ENCODE assay signal across 2 cellular contexts in the genomic region with DNA sequence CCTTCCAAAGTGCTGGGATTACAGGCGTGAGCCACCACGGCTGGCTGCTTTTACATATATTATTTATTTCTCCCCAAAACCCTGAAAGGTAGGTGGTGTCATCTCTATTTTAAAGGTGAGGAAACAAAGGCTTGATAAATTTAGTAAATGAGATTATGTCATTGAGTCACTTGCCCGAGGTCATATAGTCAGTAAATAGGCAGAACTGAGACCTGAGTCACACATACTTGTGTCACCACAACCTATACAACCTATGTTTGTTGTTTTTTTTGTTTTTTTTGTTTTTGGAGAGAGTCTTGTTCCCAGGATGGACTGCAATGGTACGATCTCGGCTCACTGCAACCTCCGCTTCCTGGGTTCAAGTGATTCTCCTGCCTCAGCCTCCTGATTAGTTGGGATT.
TF ChIP-seq lines count a peak whose summit lies in the region.

No MANE protein-coding gene starts in this region.

TF ChIP-seq in IMR-90, 13 proteins besides CTCF, POLR2A, EP300 and RAD21:
- TF ChIP-seq FOS (IDR thresholded peaks at IDR 0.05; ENCODE audit: low read depth, low read length) (no peak), NFE2L2 (IDR thresholded peaks at IDR 0.05; ENCODE audit: low read depth, low read length) (no peak), BHLHE40 (IDR thresholded peaks at IDR 0.05; ENCODE audit: low read depth, low read length) (no peak), SMC3 (IDR thresholded peaks at IDR 0.05; ENCODE audit: low read depth, low read length) (no peak), CEBPB (IDR thresholded peaks at IDR 0.05; ENCODE audit: low read depth, low read length) (no peak), RFX5 (IDR thresholded peaks at IDR 0.05; ENCODE audit: low read depth, low read length) (no peak), MAFK (IDR thresholded peaks at IDR 0.05; ENCODE audit: low read depth, low read length) (no peak), CHD1 (IDR thresholded peaks at IDR 0.05; ENCODE audit: low read depth, low read length) (no peak), RCOR1 (IDR thresholded peaks at IDR 0.05; ENCODE audit: insufficient replicate concordance, low read length) (no peak), MAZ (IDR thresholded peaks at IDR 0.05; ENCODE audit: borderline replicate concordance, low read depth, low read length) (no peak), MXI1 (IDR thresholded peaks at IDR 0.05; ENCODE audit: borderline replicate concordance, low read depth, low read length) (no peak)
- TF ChIP-seq, protein P1, sequence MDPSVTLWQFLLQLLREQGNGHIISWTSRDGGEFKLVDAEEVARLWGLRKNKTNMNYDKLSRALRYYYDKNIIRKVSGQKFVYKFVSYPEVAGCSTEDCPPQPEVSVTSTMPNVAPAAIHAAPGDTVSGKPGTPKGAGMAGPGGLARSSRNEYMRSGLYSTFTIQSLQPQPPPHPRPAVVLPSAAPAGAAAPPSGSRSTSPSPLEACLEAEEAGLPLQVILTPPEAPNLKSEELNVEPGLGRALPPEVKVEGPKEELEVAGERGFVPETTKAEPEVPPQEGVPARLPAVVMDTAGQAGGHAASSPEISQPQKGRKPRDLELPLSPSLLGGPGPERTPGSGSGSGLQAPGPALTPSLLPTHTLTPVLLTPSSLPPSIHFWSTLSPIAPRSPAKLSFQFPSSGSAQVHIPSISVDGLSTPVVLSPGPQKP (IDR thresholded peaks at IDR 0.05; ENCODE audit: borderline replicate concordance, low read depth, low read length) = no peak
- TF ChIP-seq, protein P2, sequence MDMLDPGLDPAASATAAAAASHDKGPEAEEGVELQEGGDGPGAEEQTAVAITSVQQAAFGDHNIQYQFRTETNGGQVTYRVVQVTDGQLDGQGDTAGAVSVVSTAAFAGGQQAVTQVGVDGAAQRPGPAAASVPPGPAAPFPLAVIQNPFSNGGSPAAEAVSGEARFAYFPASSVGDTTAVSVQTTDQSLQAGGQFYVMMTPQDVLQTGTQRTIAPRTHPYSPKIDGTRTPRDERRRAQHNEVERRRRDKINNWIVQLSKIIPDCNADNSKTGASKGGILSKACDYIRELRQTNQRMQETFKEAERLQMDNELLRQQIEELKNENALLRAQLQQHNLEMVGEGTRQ (IDR thresholded peaks at IDR 0.05; ENCODE audit: low read depth, low read length) = no peak
TF ChIP-seq in IMR-90: peak in this region for 0.

TF ChIP-seq in SK-N-SH treated with all-trans-retinoic acid at 6 μM for 48 hours, 23 proteins besides CTCF, POLR2A, EP300 and RAD21:
- TF ChIP-seq BACH2 (CRISPR knock-in tag; IDR thresholded peaks at IDR 0.05; ENCODE audit: borderline replicate concordance) (no peak), TCF4 (CRISPR knock-in tag; IDR thresholded peaks at IDR 0.05; ENCODE audit: borderline replicate concordance) (no peak), ZFP3 (CRISPR knock-in tag; IDR thresholded peaks at IDR 0.05) (no peak), GLIS3 (CRISPR knock-in tag; IDR thresholded peaks at IDR 0.05) (no peak), SNAI2 (CRISPR knock-in tag; IDR thresholded peaks at IDR 0.05) (no peak), OSR1 (CRISPR knock-in tag; IDR thresholded peaks at IDR 0.05) (no peak), ZNF565 (CRISPR knock-in tag; conservative IDR thresholded peaks at IDR 0.05; ENCODE audit: low read depth) (no peak), ZFP30 (CRISPR knock-in tag; IDR thresholded peaks at IDR 0.05) (no peak), ISL1 (CRISPR knock-in tag; IDR thresholded peaks at IDR 0.05) (no peak), ZNF70 (CRISPR knock-in tag; IDR thresholded peaks at IDR 0.05) (no peak), ZC3H10 (CRISPR knock-in tag; IDR thresholded peaks at IDR 0.05) (no peak)
- TF ChIP-seq, protein P3, sequence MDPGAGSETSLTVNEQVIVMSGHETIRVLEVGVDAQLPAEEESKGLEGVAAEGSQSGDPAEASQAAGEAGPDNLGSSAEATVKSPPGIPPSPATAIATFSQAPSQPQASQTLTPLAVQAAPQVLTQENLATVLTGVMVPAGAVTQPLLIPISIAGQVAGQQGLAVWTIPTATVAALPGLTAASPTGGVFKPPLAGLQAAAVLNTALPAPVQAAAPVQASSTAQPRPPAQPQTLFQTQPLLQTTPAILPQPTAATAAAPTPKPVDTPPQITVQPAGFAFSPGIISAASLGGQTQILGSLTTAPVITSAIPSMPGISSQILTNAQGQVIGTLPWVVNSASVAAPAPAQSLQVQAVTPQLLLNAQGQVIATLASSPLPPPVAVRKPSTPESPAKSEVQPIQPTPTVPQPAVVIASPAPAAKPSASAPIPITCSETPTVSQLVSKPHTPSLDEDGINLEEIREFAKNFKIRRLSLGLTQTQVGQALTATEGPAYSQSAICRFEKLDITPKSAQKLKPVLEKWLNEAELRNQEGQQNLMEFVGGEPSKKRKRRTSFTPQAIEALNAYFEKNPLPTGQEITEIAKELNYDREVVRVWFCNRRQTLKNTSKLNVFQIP (CRISPR knock-in tag; IDR thresholded peaks at IDR 0.05; ENCODE audit: borderline replicate concordance, low read depth) = no peak
- TF ChIP-seq, protein P4, sequence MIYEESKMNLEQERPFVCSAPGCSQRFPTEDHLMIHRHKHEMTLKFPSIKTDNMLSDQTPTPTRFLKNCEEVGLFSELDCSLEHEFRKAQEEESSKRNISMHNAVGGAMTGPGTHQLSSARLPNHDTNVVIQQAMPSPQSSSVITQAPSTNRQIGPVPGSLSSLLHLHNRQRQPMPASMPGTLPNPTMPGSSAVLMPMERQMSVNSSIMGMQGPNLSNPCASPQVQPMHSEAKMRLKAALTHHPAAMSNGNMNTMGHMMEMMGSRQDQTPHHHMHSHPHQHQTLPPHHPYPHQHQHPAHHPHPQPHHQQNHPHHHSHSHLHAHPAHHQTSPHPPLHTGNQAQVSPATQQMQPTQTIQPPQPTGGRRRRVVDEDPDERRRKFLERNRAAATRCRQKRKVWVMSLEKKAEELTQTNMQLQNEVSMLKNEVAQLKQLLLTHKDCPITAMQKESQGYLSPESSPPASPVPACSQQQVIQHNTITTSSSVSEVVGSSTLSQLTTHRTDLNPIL (CRISPR knock-in tag; IDR thresholded peaks at IDR 0.05; ENCODE audit: low read depth) = no peak
- TF ChIP-seq, protein P5, sequence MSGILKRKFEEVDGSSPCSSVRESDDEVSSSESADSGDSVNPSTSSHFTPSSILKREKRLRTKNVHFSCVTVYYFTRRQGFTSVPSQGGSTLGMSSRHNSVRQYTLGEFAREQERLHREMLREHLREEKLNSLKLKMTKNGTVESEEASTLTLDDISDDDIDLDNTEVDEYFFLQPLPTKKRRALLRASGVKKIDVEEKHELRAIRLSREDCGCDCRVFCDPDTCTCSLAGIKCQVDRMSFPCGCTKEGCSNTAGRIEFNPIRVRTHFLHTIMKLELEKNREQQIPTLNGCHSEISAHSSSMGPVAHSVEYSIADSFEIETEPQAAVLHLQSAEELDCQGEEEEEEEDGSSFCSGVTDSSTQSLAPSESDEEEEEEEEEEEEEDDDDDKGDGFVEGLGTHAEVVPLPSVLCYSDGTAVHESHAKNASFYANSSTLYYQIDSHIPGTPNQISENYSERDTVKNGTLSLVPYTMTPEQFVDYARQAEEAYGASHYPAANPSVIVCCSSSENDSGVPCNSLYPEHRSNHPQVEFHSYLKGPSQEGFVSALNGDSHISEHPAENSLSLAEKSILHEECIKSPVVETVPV (CRISPR knock-in tag; IDR thresholded peaks at IDR 0.05) = no peak
- TF ChIP-seq, protein P6, sequence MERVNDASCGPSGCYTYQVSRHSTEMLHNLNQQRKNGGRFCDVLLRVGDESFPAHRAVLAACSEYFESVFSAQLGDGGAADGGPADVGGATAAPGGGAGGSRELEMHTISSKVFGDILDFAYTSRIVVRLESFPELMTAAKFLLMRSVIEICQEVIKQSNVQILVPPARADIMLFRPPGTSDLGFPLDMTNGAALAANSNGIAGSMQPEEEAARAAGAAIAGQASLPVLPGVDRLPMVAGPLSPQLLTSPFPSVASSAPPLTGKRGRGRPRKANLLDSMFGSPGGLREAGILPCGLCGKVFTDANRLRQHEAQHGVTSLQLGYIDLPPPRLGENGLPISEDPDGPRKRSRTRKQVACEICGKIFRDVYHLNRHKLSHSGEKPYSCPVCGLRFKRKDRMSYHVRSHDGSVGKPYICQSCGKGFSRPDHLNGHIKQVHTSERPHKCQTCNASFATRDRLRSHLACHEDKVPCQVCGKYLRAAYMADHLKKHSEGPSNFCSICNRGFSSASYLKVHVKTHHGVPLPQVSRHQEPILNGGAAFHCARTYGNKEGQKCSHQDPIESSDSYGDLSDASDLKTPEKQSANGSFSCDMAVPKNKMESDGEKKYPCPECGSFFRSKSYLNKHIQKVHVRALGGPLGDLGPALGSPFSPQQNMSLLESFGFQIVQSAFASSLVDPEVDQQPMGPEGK (CRISPR knock-in tag; IDR thresholded peaks at IDR 0.05; ENCODE audit: borderline replicate concordance) = no peak
- TF ChIP-seq, protein P7, sequence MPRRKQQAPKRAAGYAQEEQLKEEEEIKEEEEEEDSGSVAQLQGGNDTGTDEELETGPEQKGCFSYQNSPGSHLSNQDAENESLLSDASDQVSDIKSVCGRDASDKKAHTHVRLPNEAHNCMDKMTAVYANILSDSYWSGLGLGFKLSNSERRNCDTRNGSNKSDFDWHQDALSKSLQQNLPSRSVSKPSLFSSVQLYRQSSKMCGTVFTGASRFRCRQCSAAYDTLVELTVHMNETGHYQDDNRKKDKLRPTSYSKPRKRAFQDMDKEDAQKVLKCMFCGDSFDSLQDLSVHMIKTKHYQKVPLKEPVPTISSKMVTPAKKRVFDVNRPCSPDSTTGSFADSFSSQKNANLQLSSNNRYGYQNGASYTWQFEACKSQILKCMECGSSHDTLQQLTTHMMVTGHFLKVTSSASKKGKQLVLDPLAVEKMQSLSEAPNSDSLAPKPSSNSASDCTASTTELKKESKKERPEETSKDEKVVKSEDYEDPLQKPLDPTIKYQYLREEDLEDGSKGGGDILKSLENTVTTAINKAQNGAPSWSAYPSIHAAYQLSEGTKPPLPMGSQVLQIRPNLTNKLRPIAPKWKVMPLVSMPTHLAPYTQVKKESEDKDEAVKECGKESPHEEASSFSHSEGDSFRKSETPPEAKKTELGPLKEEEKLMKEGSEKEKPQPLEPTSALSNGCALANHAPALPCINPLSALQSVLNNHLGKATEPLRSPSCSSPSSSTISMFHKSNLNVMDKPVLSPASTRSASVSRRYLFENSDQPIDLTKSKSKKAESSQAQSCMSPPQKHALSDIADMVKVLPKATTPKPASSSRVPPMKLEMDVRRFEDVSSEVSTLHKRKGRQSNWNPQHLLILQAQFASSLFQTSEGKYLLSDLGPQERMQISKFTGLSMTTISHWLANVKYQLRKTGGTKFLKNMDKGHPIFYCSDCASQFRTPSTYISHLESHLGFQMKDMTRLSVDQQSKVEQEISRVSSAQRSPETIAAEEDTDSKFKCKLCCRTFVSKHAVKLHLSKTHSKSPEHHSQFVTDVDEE (CRISPR knock-in tag; IDR thresholded peaks at IDR 0.05) = no peak
